ENCODE assay signal across 13 cellular contexts in genomic region chr11:9567401-9567800, GRCh38. TPM values are rescaled to one million over a fixed set of nuclear protein-coding genes. Genes with fewer than 3 reads are reported as not detected.
DNase-seq lines count a peak whose midpoint lies in the region; ATAC-seq and TF ChIP-seq lines count a peak whose summit lies in the region.
"Had no signal": no experiment of that assay in that cellular context is flagged by ENCODE, and none has a peak within 500 bp of the region (broad histone marks: within the 10 kb centered on the region; RNA-seq: fewer than 3 reads in every experiment).

No MANE protein-coding gene starts in this region.

- H3K4me3 ChIP-seq in SJCRH30 (no peak overlapping the region), upper lobe of right lung (no peak overlapping the region)

- H3K27me3 ChIP-seq in SJCRH30 (no peaks in the 10 kb centered on the region), upper lobe of right lung (no peaks in the 10 kb centered on the region)

- TF ChIP-seq CTCF in endothelial cell (IDR thresholded peaks at IDR 0.05; ENCODE audit: unreplicated experiment) (no peak), mesothelial cell of epicardium (IDR thresholded peaks at IDR 0.05; ENCODE audit: unreplicated experiment) (no peak), upper lobe of right lung (IDR thresholded peaks at IDR 0.05) (no peak)

- H3K9me3 ChIP-seq in SJCRH30 (replicated peaks) = no peaks in the 10 kb centered on the region
- H3K9me3 ChIP-seq in upper lobe of right lung = no peaks in the 10 kb centered on the region

- H3K36me3 ChIP-seq in SJCRH30 (no peaks in the 10 kb centered on the region), upper lobe of right lung (no peaks in the 10 kb centered on the region)

- peak overlapping the region; percentile 98; the same call in 1 of the 2 replicates for H3K27ac ChIP-seq in SJCRH30
- peak overlapping the region; percentile 92 for H3K27ac ChIP-seq in upper lobe of right lung

- peaks cover 46% of the 10 kb centered on the region for H3K4me1 ChIP-seq in SJCRH30
- H3K4me1 ChIP-seq in upper lobe of right lung = peaks cover 20% of the 10 kb centered on the region

- intact Hi-C loops in upper lobe of right lung (cut with DNase I) = no loop called here

- H3K9me3 Mint-ChIP-seq in endothelial cell (ENCODE audit: unreplicated experiment) (no peaks in the 10 kb centered on the region), mesothelial cell of epicardium (no peaks in the 10 kb centered on the region)

- ATAC-seq in upper lobe of right lung = no peak
- no peak for ATAC-seq in HG02852 (IDR thresholded peaks at IDR 0.05; ENCODE audit: unreplicated experiment)

- H3K4me3 Mint-ChIP-seq in endothelial cell (ENCODE audit: unreplicated experiment) (no peak overlapping the region), mesothelial cell of epicardium (no peak overlapping the region)

- H3K36me3 Mint-ChIP-seq in endothelial cell (ENCODE audit: low read depth, unreplicated experiment) = no peaks in the 10 kb centered on the region
- no peaks in the 10 kb centered on the region for H3K36me3 Mint-ChIP-seq in mesothelial cell of epicardium

- DNase-seq in SJCRH30 (no peak), endothelial cell (ENCODE audit: low spot score) (no peak), mesothelial cell of epicardium (ENCODE audit: low spot score in 2 of 2, unreplicated experiment in 2 of 2) (no peak), upper lobe of right lung (no peak), GM19238 (ENCODE audit: insufficient read length, low spot score) (no peak), pons (ENCODE audit: low spot score) (no peak)
- DNase-seq: activated T-cell treated with anti-CD3 and anti-CD28 coated beads, Interleukin-2, amount 50 U/mL, for 48 hours; caudate nucleus; islet precursor cell; NCI-H2081; NK-92 treated with Interleukin-12 subunit alpha and Interleukin-12 subunit beta, amount 100 ng/mL, for 24 hours; stimulated activated naive CD4-positive, alpha-beta T cell had no signal

- H3K27ac Mint-ChIP-seq in endothelial cell (ENCODE audit: unreplicated experiment) (peak overlapping the region; percentile 18), mesothelial cell of epicardium (peak overlapping the region; percentile 99)

- H3K27me3 Mint-ChIP-seq in endothelial cell (ENCODE audit: unreplicated experiment) (peaks cover 1% of the 10 kb centered on the region), mesothelial cell of epicardium (ENCODE audit: low read depth) (no peaks in the 10 kb centered on the region)

- peaks cover 19% of the 10 kb centered on the region for H3K4me1 Mint-ChIP-seq in endothelial cell (ENCODE audit: unreplicated experiment)
- H3K4me1 Mint-ChIP-seq in mesothelial cell of epicardium = peaks cover 48% of the 10 kb centered on the region

RNA-seq across cellular contexts. Expression of gene WEE1, which starts 6.1 kb away (rescaled TPM):
- total RNA-seq in SJCRH30 (2014; rRNA removed; shearing (Covaris generic)) = 102 and 120 TPM in 2 replicates
- total RNA-seq in endothelial cell (ENCODE audit: unreplicated experiment) (24.0 TPM), mesothelial cell of epicardium (64.7 to 67.2 TPM (median 66.4 TPM) in 3 replicates), upper lobe of right lung (10.9 TPM)
